1 cellular context compared by ENCODE assay signal in the genomic region with DNA sequence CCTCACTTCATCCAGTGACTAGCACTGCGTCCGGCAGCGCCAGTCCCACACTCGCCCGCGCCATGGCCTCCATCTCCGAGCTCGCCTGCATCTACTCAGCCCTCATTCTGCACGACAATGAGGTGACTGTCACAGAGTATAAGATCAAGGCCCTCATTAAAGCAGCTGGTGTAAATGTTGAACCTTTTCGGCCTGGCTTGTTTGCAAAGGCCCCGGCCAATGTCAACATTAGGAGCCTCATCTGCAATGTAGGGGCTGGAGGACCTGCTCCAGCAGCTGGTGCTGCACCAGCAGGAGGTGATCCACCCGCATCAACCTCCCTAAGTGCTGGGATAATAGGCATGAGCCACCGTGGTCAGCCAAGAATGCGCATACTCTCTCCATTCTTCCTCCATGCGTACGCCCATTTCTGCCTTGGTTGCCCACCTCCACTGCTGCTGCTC.
A peak's percentile ranks its signal among the peaks of the same experiment; 100 is the strongest.
TF ChIP-seq lines count a peak whose summit lies in the region.

No MANE protein-coding gene starts in this region.

TF ChIP-seq in HepG2, 621 proteins besides CTCF, POLR2A, EP300 and RAD21 (continued from another document and continues in another):
- TF ChIP-seq, protein P1, sequence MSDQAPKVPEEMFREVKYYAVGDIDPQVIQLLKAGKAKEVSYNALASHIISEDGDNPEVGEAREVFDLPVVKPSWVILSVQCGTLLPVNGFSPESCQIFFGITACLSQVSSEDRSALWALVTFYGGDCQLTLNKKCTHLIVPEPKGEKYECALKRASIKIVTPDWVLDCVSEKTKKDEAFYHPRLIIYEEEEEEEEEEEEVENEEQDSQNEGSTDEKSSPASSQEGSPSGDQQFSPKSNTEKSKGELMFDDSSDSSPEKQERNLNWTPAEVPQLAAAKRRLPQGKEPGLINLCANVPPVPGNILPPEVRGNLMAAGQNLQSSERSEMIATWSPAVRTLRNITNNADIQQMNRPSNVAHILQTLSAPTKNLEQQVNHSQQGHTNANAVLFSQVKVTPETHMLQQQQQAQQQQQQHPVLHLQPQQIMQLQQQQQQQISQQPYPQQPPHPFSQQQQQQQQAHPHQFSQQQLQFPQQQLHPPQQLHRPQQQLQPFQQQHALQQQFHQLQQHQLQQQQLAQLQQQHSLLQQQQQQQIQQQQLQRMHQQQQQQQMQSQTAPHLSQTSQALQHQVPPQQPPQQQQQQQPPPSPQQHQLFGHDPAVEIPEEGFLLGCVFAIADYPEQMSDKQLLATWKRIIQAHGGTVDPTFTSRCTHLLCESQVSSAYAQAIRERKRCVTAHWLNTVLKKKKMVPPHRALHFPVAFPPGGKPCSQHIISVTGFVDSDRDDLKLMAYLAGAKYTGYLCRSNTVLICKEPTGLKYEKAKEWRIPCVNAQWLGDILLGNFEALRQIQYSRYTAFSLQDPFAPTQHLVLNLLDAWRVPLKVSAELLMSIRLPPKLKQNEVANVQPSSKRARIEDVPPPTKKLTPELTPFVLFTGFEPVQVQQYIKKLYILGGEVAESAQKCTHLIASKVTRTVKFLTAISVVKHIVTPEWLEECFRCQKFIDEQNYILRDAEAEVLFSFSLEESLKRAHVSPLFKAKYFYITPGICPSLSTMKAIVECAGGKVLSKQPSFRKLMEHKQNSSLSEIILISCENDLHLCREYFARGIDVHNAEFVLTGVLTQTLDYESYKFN (CRISPR knock-in tag; conservative IDR thresholded peaks at IDR 0.05), result peak; percentile 87
- TF ChIP-seq SOX6 (IDR thresholded peaks at IDR 0.05) (no peak), SOX6 (CRISPR knock-in tag; IDR thresholded peaks at IDR 0.05) (peak; percentile 90), ZKSCAN5 (CRISPR knock-in tag; IDR thresholded peaks at IDR 0.05) (peak; percentile 47; the same call in 1 of the 2 replicates), PAWR (CRISPR knock-in tag; IDR thresholded peaks at IDR 0.05; ENCODE audit: borderline replicate concordance) (no peak), ZBTB7A (CRISPR knock-in tag; IDR thresholded peaks at IDR 0.05) (0 out of 2 replicates have a peak, but pooled peaks have one; percentile 30), FOXK1 (CRISPR knock-in tag; IDR thresholded peaks at IDR 0.05; ENCODE audit: borderline replicate concordance, low read depth) (peak; percentile 56; the same call in 1 of the 2 replicates), CHCHD3 (CRISPR knock-in tag; IDR thresholded peaks at IDR 0.05) (no peak), ZNF180 (CRISPR knock-in tag; IDR thresholded peaks at IDR 0.05; ENCODE audit: borderline replicate concordance, low read depth) (no peak), ZBED4 (CRISPR knock-in tag; IDR thresholded peaks at IDR 0.05; ENCODE audit: borderline replicate concordance) (peak; percentile 53; the same call in 1 of the 2 replicates), SKIL (CRISPR knock-in tag; IDR thresholded peaks at IDR 0.05; ENCODE audit: borderline replicate concordance) (peak; percentile 64; the same call in 1 of the 2 replicates), RFXANK (CRISPR knock-in tag; IDR thresholded peaks at IDR 0.05) (0 out of 2 replicates have a peak, but pooled peaks have one; percentile 50), ZBTB7B (CRISPR knock-in tag; IDR thresholded peaks at IDR 0.05) (peak; percentile 81; the same call in 1 of the 2 replicates), ZNF558 (CRISPR knock-in tag; IDR thresholded peaks at IDR 0.05; ENCODE audit: borderline replicate concordance) (no peak), FOXP4 (CRISPR knock-in tag; IDR thresholded peaks at IDR 0.05) (peak; percentile 85), ZNF772 (CRISPR knock-in tag; IDR thresholded peaks at IDR 0.05) (0 out of 2 replicates have a peak, but pooled peaks have one; percentile 43), MAX (IDR thresholded peaks at IDR 0.05) (peak; percentile 49), GRHL1 (CRISPR knock-in tag; conservative IDR thresholded peaks at IDR 0.05) (no peak), KAT8 (CRISPR knock-in tag; IDR thresholded peaks at IDR 0.05) (peak; percentile 54; the same call in 1 of the 2 replicates), HOXD1 (CRISPR knock-in tag; IDR thresholded peaks at IDR 0.05) (0 out of 2 replicates have a peak, but pooled peaks have one; percentile 45), RFXAP (CRISPR knock-in tag; IDR thresholded peaks at IDR 0.05; ENCODE audit: borderline replicate concordance) (0 out of 2 replicates have a peak, but pooled peaks have one; percentile 56), FOXO1 (CRISPR knock-in tag; IDR thresholded peaks at IDR 0.05) (peak; percentile 70; the same call in 1 of the 2 replicates), GZF1 (CRISPR knock-in tag; IDR thresholded peaks at IDR 0.05) (no peak), TBX3 (IDR thresholded peaks at IDR 0.05; ENCODE audit: borderline replicate concordance) (peak; percentile 87), ZNF782 (CRISPR knock-in tag; IDR thresholded peaks at IDR 0.05; ENCODE audit: borderline replicate concordance) (no peak), ZNF225 (CRISPR knock-in tag; IDR thresholded peaks at IDR 0.05) (no peak), ZSCAN21 (CRISPR knock-in tag; IDR thresholded peaks at IDR 0.05; ENCODE audit: borderline replicate concordance) (peak; percentile 82), RXRB (CRISPR knock-in tag; IDR thresholded peaks at IDR 0.05; ENCODE audit: borderline replicate concordance) (peak; percentile 83), ATF3 (CRISPR knock-in tag; IDR thresholded peaks at IDR 0.05) (peak; percentile 62; the same call in 1 of the 2 replicates), GATAD1 (CRISPR knock-in tag; IDR thresholded peaks at IDR 0.05) (no peak; the same call in 1 of the 2 replicates), AHR (CRISPR knock-in tag; IDR thresholded peaks at IDR 0.05) (peak; percentile 59; the same call in 1 of the 2 replicates)
- TF ChIP-seq, protein P2, sequence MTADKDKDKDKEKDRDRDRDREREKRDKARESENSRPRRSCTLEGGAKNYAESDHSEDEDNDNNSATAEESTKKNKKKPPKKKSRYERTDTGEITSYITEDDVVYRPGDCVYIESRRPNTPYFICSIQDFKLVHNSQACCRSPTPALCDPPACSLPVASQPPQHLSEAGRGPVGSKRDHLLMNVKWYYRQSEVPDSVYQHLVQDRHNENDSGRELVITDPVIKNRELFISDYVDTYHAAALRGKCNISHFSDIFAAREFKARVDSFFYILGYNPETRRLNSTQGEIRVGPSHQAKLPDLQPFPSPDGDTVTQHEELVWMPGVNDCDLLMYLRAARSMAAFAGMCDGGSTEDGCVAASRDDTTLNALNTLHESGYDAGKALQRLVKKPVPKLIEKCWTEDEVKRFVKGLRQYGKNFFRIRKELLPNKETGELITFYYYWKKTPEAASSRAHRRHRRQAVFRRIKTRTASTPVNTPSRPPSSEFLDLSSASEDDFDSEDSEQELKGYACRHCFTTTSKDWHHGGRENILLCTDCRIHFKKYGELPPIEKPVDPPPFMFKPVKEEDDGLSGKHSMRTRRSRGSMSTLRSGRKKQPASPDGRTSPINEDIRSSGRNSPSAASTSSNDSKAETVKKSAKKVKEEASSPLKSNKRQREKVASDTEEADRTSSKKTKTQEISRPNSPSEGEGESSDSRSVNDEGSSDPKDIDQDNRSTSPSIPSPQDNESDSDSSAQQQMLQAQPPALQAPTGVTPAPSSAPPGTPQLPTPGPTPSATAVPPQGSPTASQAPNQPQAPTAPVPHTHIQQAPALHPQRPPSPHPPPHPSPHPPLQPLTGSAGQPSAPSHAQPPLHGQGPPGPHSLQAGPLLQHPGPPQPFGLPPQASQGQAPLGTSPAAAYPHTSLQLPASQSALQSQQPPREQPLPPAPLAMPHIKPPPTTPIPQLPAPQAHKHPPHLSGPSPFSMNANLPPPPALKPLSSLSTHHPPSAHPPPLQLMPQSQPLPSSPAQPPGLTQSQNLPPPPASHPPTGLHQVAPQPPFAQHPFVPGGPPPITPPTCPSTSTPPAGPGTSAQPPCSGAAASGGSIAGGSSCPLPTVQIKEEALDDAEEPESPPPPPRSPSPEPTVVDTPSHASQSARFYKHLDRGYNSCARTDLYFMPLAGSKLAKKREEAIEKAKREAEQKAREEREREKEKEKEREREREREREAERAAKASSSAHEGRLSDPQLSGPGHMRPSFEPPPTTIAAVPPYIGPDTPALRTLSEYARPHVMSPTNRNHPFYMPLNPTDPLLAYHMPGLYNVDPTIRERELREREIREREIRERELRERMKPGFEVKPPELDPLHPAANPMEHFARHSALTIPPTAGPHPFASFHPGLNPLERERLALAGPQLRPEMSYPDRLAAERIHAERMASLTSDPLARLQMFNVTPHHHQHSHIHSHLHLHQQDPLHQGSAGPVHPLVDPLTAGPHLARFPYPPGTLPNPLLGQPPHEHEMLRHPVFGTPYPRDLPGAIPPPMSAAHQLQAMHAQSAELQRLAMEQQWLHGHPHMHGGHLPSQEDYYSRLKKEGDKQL (CRISPR knock-in tag; IDR thresholded peaks at IDR 0.05; ENCODE audit: low read depth), result peak; percentile 77; the same call in 1 of the 2 replicates
- TF ChIP-seq, protein P3, sequence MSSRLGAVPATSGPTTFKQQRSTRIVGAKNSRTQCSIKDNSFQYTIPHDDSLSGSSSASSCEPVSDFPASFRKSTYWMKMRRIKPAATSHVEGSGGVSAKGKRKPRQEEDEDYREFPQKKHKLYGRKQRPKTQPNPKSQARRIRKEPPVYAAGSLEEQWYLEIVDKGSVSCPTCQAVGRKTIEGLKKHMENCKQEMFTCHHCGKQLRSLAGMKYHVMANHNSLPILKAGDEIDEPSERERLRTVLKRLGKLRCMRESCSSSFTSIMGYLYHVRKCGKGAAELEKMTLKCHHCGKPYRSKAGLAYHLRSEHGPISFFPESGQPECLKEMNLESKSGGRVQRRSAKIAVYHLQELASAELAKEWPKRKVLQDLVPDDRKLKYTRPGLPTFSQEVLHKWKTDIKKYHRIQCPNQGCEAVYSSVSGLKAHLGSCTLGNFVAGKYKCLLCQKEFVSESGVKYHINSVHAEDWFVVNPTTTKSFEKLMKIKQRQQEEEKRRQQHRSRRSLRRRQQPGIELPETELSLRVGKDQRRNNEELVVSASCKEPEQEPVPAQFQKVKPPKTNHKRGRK (CRISPR knock-in tag; IDR thresholded peaks at IDR 0.05), result 0 out of 2 replicates have a peak, but pooled peaks have one; percentile 15
